ENCODE assay signal across 8 cellular contexts in genomic region chr6:41780623-41781301, GRCh38. TPM values are rescaled to one million over a fixed set of nuclear protein-coding genes. Genes with fewer than 3 reads are reported as not detected.
DNase-seq lines count a peak whose midpoint lies in the region; FAIRE-seq and TF ChIP-seq lines count a peak whose summit lies in the region.

PRICKLE4 (plus strand) TSS chr6:41780782; CDS start chr6:41783474, 2,692 bp downstream.

- H3K9ac ChIP-seq in endocrine pancreas (ENCODE audit: control insufficient read depth, insufficient read depth, low read length): peak within 1 kb of the TSS; percentile 38

- no peak for FAIRE-seq in urothelium cell line (lab: Jason Lieb, UNC)

- POLR2A ChIA-PET in RWPE1 (lab: Yijun Ruan, JAX; ENCODE audit: low non-redundant PET): no interaction called here

- H3K9me3 ChIP-seq in endocrine pancreas (ENCODE audit: control insufficient read depth, low read length) (no peaks in the 10 kb centered on the region), mononuclear cell (ENCODE audit: low read depth, low read length) (no peaks in the 10 kb centered on the region)

- H3K27me3 ChIP-seq in endocrine pancreas (ENCODE audit: control insufficient read depth, insufficient read depth, low read length) (no peaks in the 10 kb centered on the region), mononuclear cell (ENCODE audit: insufficient read depth, low read length) (no peaks in the 10 kb centered on the region)

- H3K36me3 ChIP-seq in endocrine pancreas (ENCODE audit: control insufficient read depth, insufficient read depth, low read length): no peaks in the 10 kb centered on the region

- DNase-seq in stimulated activated CD4-positive, alpha-beta T cell treated with anti-CD3 and anti-CD28 coated beads, Interleukin-12 subunit alpha, Interleukin-12 subunit beta, amount 100 ng/mL, for 4 hours: peak; percentile 11
- no peak for DNase-seq in stimulated activated CD4-positive, alpha-beta T cell treated with anti-CD3 and anti-CD28 coated beads, Interleukin-4, amount 100 ng/mL, for 4 hours
- peak; percentile 65 for DNase-seq in RWPE1 (ENCODE audit: low spot score)
- DNase-seq in urothelium cell line (ENCODE audit: low spot score): peak; percentile 58
- no peak for DNase-seq in activated gamma-delta T cell treated with Interleukin-2 at 50 U/mL for 16 hours
- DNase-seq in putamen (ENCODE audit: low spot score): no peak

- H3K27ac ChIP-seq in RWPE1: peak within 1 kb of the TSS; percentile 97

- H3K4me3 ChIP-seq in endocrine pancreas (ENCODE audit: control insufficient read depth, insufficient read depth, low read length) (no peak within 1 kb of the TSS), mononuclear cell (ENCODE audit: low read length) (peak within 1 kb of the TSS; percentile 50)

- CTCF ChIA-PET in RWPE1 (lab: Yijun Ruan, JAX): interaction anchor here (0.7 to 1.2 kb wide), 3 partner anchors 47 to 324 kb away, joined by 3 to 4 read pairs (median 3); no protein-coding TSS in a partner anchor

- H3K4me1 ChIP-seq in endocrine pancreas (ENCODE audit: control insufficient read depth, insufficient read depth, low read length) (no peaks in the 10 kb centered on the region), mononuclear cell (ENCODE audit: insufficient read depth, low read length) (peaks cover 69% of the 10 kb centered on the region)

- no peak for TF ChIP-seq CTCF in RWPE1 (conservative IDR thresholded peaks at IDR 0.05; ENCODE audit: low read depth)

RNA-seq across cellular contexts. Expression of gene PRICKLE4, which starts in this region (rescaled TPM):
- total RNA-seq in mononuclear cell: 0.31 TPM

Comparison
In these comparisons a context has a peak if more than half of its experiments do, and no peak if none do; other contexts are left out.
1. DNase-seq: peak in stimulated activated CD4-positive, alpha-beta T cell treated with anti-CD3 and anti-CD28 coated beads, Interleukin-12 subunit alpha, Interleukin-12 subunit beta, amount 100 ng/mL, for 4 hours (single experiment), RWPE1 (single experiment) and urothelium cell line (single experiment); none in stimulated activated CD4-positive, alpha-beta T cell treated with anti-CD3 and anti-CD28 coated beads, Interleukin-4, amount 100 ng/mL, for 4 hours (0 of 2), activated gamma-delta T cell treated with Interleukin-2 at 50 U/mL for 16 hours (single experiment) and putamen (single experiment).